ENCODE assay signal across 9 cellular contexts in the genomic region with DNA sequence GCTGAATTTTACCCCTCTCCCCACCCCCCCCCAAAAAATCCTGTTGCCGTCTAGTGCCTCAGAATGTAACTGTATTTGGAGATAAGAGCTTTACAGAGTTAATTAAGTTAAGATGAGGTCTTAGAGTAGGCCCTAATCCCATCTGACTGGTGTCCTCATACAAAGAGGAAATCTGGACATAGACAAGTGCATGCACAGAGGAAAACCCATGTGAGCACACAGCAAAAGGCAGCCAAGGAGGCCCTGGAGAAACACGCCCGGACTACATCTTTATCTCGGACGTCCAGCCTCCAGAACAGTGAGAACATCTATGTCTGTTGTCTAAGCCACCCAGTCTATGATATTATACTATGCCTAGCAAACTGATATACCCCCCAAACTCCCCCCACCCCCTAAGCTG.
DNase-seq lines count a peak whose midpoint lies in the region; ATAC-seq and TF ChIP-seq lines count a peak whose summit lies in the region.
"Had no signal": no experiment of that assay in that cellular context is flagged by ENCODE, and none has a peak within 500 bp of the region (broad histone marks: within the 10 kb centered on the region; RNA-seq: fewer than 3 reads in every experiment).

No MANE protein-coding gene starts in this region.

- peak overlapping the region; percentile 95 for H3K4me3 Mint-ChIP-seq in Caco-2 (ENCODE audit: unreplicated experiment)

- no peaks in the 10 kb centered on the region for H3K27me3 Mint-ChIP-seq in Caco-2 (ENCODE audit: insufficient read depth, unreplicated experiment)
- H3K27me3 Mint-ChIP-seq: activated CD4-positive, alpha-beta T cell treated with anti-CD3 and anti-CD28 coated beads for 36 hours had no signal

- CTCF ChIA-PET in Caco-2 (lab: Charles Lee) = interaction anchor here (0.6 to 5.0 kb wide), 20 partner anchors 12 to 605 kb away, joined by 3 to 45 read pairs (median 4); partner anchors contain the start of gene UBL3

- H3K9me3 Mint-ChIP-seq in Caco-2 (ENCODE audit: unreplicated experiment) = no peaks in the 10 kb centered on the region

- no peak for TF ChIP-seq POLR2A in prostate gland (IDR thresholded peaks at IDR 0.05)
- no peak for TF ChIP-seq POLR2A in spleen (IDR thresholded peaks at IDR 0.05)

- H3K27me3 ChIP-seq in Caco-2 (replicated peaks; ENCODE audit: control insufficient read depth, insufficient read depth, low read length) = no peaks in the 10 kb centered on the region
- H3K27me3 ChIP-seq in prostate gland (replicated peaks; ENCODE audit: insufficient read depth) = no peaks in the 10 kb centered on the region
- peaks cover 0 to 8% (median 0%) of the 10 kb centered on the region in 7 donors for H3K27me3 ChIP-seq in spleen (replicated peaks in 1 of 7)

- H3K4me1 ChIP-seq in Caco-2 (peaks cover 39% of the 10 kb centered on the region), prostate gland (replicated peaks) (peaks cover 2% of the 10 kb centered on the region), spleen (peaks cover 0 to 34% (median 28%) of the 10 kb centered on the region in 6 donors)

- POLR2A ChIA-PET in Caco-2 (lab: Charles Lee) = interaction anchor here (0.6 kb wide), 1 partner anchor 93 kb away, joined by 4 read pairs; no protein-coding TSS in a partner anchor

- ATAC-seq in HG03354 (IDR thresholded peaks at IDR 0.05; ENCODE audit: poor library complexity, severe bottlenecking, unreplicated experiment) (no peak), GM21619 (IDR thresholded peaks at IDR 0.05; ENCODE audit: unreplicated experiment) (no peak), GM19463 (IDR thresholded peaks at IDR 0.05; ENCODE audit: unreplicated experiment) (no peak)

- H3K36me3 ChIP-seq in Caco-2 (ENCODE audit: control insufficient read depth, insufficient read depth, low read length) (no peaks in the 10 kb centered on the region), prostate gland (no peaks in the 10 kb centered on the region), spleen (no peaks in the 10 kb centered on the region)

- peaks cover 39% of the 10 kb centered on the region for H3K4me1 Mint-ChIP-seq in Caco-2 (ENCODE audit: low read depth, unreplicated experiment)

- BruUV-seq in Caco-2 (replicated peaks; lab: Mats Ljungman, UMichigan) = no TSS peak

- no peak for DNase-seq in Caco-2
- DNase-seq in SK-MEL-5 (ENCODE audit: low read depth, low spot score) = peak; percentile 56
- DNase-seq in globus pallidus (ENCODE audit: low spot score) = peak; percentile 31
- no peak for DNase-seq in prostate gland (ENCODE audit: low spot score)
- no peak for DNase-seq in spleen

- H3K4me3 ChIP-seq in Caco-2 (ENCODE audit: low read depth, low read length) = peak overlapping the region; percentile 64
- no peak overlapping the region for H3K4me3 ChIP-seq in prostate gland
- no peak overlapping the region for H3K4me3 ChIP-seq in spleen

- H3K9me3 ChIP-seq in Caco-2 = no peaks in the 10 kb centered on the region
- no peaks in the 10 kb centered on the region for H3K9me3 ChIP-seq in prostate gland
- H3K9me3 ChIP-seq in spleen = no peaks in the 10 kb centered on the region

- no peak for TF ChIP-seq CTCF in Caco-2 (IDR thresholded peaks at IDR 0.05; ENCODE audit: insufficient read depth in 1 of 2, low read depth in 1 of 2, low read length in 1 of 2, severe bottlenecking in 1 of 2, unreplicated experiment in 1 of 2)
- TF ChIP-seq CTCF in prostate gland (IDR thresholded peaks at IDR 0.05) = no peak
- TF ChIP-seq CTCF in spleen (IDR thresholded peaks at IDR 0.05 in 8 of 11, conservative IDR thresholded peaks at IDR 0.05 in 3 of 11) = no peak

- in situ Hi-C loops in SK-MEL-5 (cut with HindIII; ENCODE audit: low pct_unique_long_range_greater_than_20kb, low sequenced_read_pairs) = loop anchor here (25.0 kb wide), 1 partner anchor 276 kb away; no protein-coding TSS in a partner anchor

- peak overlapping the region; percentile 96 for H3K27ac Mint-ChIP-seq in Caco-2 (ENCODE audit: unreplicated experiment)
- H3K27ac Mint-ChIP-seq: activated CD4-positive, alpha-beta T cell treated with anti-CD3 and anti-CD28 coated beads for 36 hours had no signal

- H3K27ac ChIP-seq in prostate gland (peak overlapping the region; percentile 39 to 63), spleen (no peak overlapping the region)

- intact Hi-C loops in Caco-2 (cut with micrococcal nuclease; ENCODE audit: unreplicated experiment) = loop anchor here (1.0 to 10.0 kb wide), 6 partner anchors 41 to 519 kb away; partner anchors contain the start of gene SLC7A1
- intact Hi-C loops in prostate gland (cut with DNase I) = loop anchor here (2.0 to 10.0 kb wide), 5 partner anchors 189 to 1459 kb away; partner anchors contain the start of genes POMP and SLC7A1
- intact Hi-C loops in spleen (cut with DNase I; ENCODE audit: low total_unique reads) = loop anchor here (5.0 kb wide), 1 partner anchor 341 kb away; no protein-coding TSS in a partner anchor

- 62% methylated on average over 5 of the region's 5 CpGs for WGBS in prostate gland
- WGBS in spleen, 5 donors = 81 to 90% (median 86%) methylated on average over 5 of the region's 5 CpGs

- no peaks in the 10 kb centered on the region for H3K36me3 Mint-ChIP-seq in Caco-2 (ENCODE audit: insufficient read depth, unreplicated experiment)

Comparison
In these comparisons a context has a peak if more than half of its experiments do, and no peak if none do; other contexts are left out.
1. DNase-seq: peak in SK-MEL-5 (single experiment) and globus pallidus (single experiment); none in Caco-2 (0 of 2), prostate gland (single experiment) and spleen (single experiment).
2. H3K27ac ChIP-seq: peak in prostate gland (2 of 2); none in spleen (0 of 8).